In genomic region chr14:21252149-21252548, GRCh38 we compare ENCODE assay signal across 1 cellular context.
TF ChIP-seq lines count a peak whose summit lies in the region.

No MANE protein-coding gene starts in this region.

TF ChIP-seq in GM23338, 12 proteins besides CTCF, POLR2A, EP300 and RAD21 (continued from another document):
- no peak for TF ChIP-seq JUNB (IDR thresholded peaks at IDR 0.05; ENCODE audit: unreplicated experiment)
- TF ChIP-seq, protein P1, sequence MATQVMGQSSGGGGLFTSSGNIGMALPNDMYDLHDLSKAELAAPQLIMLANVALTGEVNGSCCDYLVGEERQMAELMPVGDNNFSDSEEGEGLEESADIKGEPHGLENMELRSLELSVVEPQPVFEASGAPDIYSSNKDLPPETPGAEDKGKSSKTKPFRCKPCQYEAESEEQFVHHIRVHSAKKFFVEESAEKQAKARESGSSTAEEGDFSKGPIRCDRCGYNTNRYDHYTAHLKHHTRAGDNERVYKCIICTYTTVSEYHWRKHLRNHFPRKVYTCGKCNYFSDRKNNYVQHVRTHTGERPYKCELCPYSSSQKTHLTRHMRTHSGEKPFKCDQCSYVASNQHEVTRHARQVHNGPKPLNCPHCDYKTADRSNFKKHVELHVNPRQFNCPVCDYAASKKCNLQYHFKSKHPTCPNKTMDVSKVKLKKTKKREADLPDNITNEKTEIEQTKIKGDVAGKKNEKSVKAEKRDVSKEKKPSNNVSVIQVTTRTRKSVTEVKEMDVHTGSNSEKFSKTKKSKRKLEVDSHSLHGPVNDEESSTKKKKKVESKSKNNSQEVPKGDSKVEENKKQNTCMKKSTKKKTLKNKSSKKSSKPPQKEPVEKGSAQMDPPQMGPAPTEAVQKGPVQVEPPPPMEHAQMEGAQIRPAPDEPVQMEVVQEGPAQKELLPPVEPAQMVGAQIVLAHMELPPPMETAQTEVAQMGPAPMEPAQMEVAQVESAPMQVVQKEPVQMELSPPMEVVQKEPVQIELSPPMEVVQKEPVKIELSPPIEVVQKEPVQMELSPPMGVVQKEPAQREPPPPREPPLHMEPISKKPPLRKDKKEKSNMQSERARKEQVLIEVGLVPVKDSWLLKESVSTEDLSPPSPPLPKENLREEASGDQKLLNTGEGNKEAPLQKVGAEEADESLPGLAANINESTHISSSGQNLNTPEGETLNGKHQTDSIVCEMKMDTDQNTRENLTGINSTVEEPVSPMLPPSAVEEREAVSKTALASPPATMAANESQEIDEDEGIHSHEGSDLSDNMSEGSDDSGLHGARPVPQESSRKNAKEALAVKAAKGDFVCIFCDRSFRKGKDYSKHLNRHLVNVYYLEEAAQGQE (IDR thresholded peaks at IDR 0.05; ENCODE audit: unreplicated experiment), result no peak
- no peak for TF ChIP-seq STAT1 (IDR thresholded peaks at IDR 0.05; ENCODE audit: unreplicated experiment)
- TF ChIP-seq ZNF114 (CRISPR knock-in tag; IDR thresholded peaks at IDR 0.05), result no peak
- TF ChIP-seq, protein P2, sequence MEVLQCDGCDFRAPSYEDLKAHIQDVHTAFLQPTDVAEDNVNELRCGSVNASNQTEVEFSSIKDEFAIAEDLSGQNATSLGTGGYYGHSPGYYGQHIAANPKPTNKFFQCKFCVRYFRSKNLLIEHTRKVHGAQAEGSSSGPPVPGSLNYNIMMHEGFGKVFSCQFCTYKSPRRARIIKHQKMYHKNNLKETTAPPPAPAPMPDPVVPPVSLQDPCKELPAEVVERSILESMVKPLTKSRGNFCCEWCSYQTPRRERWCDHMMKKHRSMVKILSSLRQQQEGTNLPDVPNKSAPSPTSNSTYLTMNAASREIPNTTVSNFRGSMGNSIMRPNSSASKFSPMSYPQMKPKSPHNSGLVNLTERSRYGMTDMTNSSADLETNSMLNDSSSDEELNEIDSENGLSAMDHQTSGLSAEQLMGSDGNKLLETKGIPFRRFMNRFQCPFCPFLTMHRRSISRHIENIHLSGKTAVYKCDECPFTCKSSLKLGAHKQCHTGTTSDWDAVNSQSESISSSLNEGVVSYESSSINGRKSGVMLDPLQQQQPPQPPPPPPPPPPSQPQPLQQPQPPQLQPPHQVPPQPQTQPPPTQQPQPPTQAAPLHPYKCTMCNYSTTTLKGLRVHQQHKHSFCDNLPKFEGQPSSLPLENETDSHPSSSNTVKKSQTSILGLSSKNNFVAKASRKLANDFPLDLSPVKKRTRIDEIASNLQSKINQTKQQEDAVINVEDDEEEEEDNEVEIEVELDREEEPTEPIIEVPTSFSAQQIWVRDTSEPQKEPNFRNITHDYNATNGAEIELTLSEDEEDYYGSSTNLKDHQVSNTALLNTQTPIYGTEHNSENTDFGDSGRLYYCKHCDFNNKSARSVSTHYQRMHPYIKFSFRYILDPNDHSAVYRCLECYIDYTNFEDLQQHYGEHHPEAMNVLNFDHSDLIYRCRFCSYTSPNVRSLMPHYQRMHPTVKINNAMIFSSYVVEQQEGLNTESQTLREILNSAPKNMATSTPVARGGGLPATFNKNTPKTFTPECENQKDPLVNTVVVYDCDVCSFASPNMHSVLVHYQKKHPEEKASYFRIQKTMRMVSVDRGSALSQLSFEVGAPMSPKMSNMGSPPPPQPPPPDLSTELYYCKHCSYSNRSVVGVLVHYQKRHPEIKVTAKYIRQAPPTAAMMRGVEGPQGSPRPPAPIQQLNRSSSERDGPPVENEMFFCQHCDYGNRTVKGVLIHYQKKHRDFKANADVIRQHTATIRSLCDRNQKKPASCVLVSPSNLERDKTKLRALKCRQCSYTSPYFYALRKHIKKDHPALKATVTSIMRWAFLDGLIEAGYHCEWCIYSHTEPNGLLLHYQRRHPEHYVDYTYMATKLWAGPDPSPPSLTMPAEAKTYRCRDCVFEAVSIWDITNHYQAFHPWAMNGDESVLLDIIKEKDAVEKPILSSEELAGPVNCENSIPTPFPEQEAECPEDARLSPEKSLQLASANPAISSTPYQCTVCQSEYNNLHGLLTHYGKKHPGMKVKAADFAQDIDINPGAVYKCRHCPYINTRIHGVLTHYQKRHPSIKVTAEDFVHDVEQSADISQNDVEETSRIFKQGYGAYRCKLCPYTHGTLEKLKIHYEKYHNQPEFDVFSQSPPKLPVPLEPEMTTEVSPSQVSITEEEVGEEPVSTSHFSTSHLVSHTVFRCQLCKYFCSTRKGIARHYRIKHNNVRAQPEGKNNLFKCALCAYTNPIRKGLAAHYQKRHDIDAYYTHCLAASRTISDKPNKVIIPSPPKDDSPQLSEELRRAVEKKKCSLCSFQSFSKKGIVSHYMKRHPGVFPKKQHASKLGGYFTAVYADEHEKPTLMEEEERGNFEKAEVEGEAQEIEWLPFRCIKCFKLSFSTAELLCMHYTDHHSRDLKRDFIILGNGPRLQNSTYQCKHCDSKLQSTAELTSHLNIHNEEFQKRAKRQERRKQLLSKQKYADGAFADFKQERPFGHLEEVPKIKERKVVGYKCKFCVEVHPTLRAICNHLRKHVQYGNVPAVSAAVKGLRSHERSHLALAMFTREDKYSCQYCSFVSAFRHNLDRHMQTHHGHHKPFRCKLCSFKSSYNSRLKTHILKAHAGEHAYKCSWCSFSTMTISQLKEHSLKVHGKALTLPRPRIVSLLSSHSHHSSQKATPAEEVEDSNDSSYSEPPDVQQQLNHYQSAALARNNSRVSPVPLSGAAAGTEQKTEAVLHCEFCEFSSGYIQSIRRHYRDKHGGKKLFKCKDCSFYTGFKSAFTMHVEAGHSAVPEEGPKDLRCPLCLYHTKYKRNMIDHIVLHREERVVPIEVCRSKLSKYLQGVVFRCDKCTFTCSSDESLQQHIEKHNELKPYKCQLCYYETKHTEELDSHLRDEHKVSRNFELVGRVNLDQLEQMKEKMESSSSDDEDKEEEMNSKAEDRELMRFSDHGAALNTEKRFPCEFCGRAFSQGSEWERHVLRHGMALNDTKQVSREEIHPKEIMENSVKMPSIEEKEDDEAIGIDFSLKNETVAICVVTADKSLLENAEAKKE (CRISPR knock-in tag; IDR thresholded peaks at IDR 0.05), result no peak
